Comparison of ENCODE assay signal across 8 cellular contexts in the genomic region with DNA sequence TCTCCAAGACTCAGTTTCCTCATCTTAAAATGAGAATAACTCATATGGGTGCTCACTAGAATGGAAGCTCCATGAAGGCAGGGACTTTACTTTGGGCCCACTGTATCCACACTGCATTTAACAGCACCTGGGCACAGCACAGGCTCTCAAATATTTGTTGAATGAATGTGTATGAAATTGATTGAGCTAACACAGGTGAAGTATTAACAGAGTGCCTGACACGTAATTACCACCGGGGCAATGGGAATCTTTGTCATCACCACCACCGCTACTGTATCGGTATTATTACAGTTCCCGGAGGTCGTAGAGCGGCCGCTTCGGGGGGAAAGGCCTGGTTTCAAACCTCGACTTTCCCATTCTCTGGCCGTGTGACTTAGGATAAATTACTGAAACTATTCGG. TPM values are rescaled to one million over a fixed set of nuclear protein-coding genes. Genes with fewer than 3 reads are reported as not detected.
DNase-seq lines count a peak whose midpoint lies in the region; ATAC-seq, FAIRE-seq and TF ChIP-seq lines count a peak whose summit lies in the region.

No MANE protein-coding gene starts in this region.

- CTCF ChIA-PET in activated CD4-positive, alpha-beta T cell treated with anti-CD3 and anti-CD28 coated beads for 36 hours (lab: Charles Lee) = interaction anchor here (0.8 to 1.7 kb wide), 6 partner anchors 13 to 416 kb away, joined by 3 to 4 read pairs (median 4); no protein-coding TSS in a partner anchor

- no peaks in the 10 kb centered on the region for H3K9me1 ChIP-seq in keratinocyte (ENCODE audit: control insufficient read depth, extremely low read depth, insufficient read depth, low read length)

- DNase-seq in activated CD4-positive, alpha-beta T cell treated with anti-CD3 and anti-CD28 coated beads for 36 hours = no peak
- DNase-seq in activated CD4-positive, alpha-beta T cell treated with anti-CD3 and anti-CD28 coated beads for 4 hours = no peak
- DNase-seq in activated T-helper 1 cell treated with anti-CD3 and anti-CD28 coated beads, Interleukin-12 subunit alpha, Interleukin-12 subunit beta, Interleukin-2, Interleukin-4 antibody, amounts not matched to agents 30 ng/mL and 10 ng/mL and 1 ng/mL, durations not matched to agents 14 hours and 24 hours and 36 hours (ENCODE audit: low spot score) = no peak
- DNase-seq in keratinocyte (ENCODE audit: low read depth, low spot score) = no peak
- DNase-seq in substantia nigra (lab: John Stamatoyannopoulos, UW) = no peak
- no peak for DNase-seq in HTR-8/SVneo (ENCODE audit: insufficient read length, low spot score)
- no peak for DNase-seq in nucleus accumbens (lab: John Stamatoyannopoulos, UW)
- no peak for DNase-seq in DMS79 (lab: John Stamatoyannopoulos, UW)

- peak overlapping the region; percentile 78 to 97 (median 96) for H3K4me3 ChIP-seq in keratinocyte (ENCODE audit: control insufficient read depth in 2 of 3, extremely low read depth in 1 of 3, insufficient read depth in 2 of 3, low read depth in 1 of 3, low read length in 3 of 3)

- H3K27ac Mint-ChIP-seq in activated CD4-positive, alpha-beta T cell treated with anti-CD3 and anti-CD28 coated beads for 36 hours = no peak overlapping the region
- no peak overlapping the region for H3K27ac Mint-ChIP-seq in activated T-helper 1 cell treated with anti-CD3 and anti-CD28 coated beads, Interleukin-12 subunit alpha, Interleukin-12 subunit beta, Interleukin-2, Interleukin-4 antibody, amounts not matched to agents 30 ng/mL and 10 ng/mL and 1 ng/mL, durations not matched to agents 14 hours and 24 hours and 36 hours

- no peaks in the 10 kb centered on the region for H3K27me3 Mint-ChIP-seq in activated CD4-positive, alpha-beta T cell treated with anti-CD3 and anti-CD28 coated beads for 36 hours
- H3K27me3 Mint-ChIP-seq in activated T-helper 1 cell treated with anti-CD3 and anti-CD28 coated beads, Interleukin-12 subunit alpha, Interleukin-12 subunit beta, Interleukin-2, Interleukin-4 antibody, amounts not matched to agents 30 ng/mL and 10 ng/mL and 1 ng/mL, durations not matched to agents 14 hours and 24 hours and 36 hours (ENCODE audit: insufficient read depth) = no peaks in the 10 kb centered on the region

- dilution Hi-C loops in keratinocyte (cut with MboI; ENCODE audit: extremely low pct_ligation_motif_present, low sequenced_read_pairs) = no loop called here

- peak overlapping the region; percentile 95 for H3K4me3 Mint-ChIP-seq in activated CD4-positive, alpha-beta T cell treated with anti-CD3 and anti-CD28 coated beads for 36 hours
- peak overlapping the region; percentile 100 for H3K4me3 Mint-ChIP-seq in activated T-helper 1 cell treated with anti-CD3 and anti-CD28 coated beads, Interleukin-12 subunit alpha, Interleukin-12 subunit beta, Interleukin-2, Interleukin-4 antibody, amounts not matched to agents 30 ng/mL and 10 ng/mL and 1 ng/mL, durations not matched to agents 14 hours and 24 hours and 36 hours

- no peaks in the 10 kb centered on the region for H3K9me3 ChIP-seq in keratinocyte (ENCODE audit: control insufficient read depth, low read depth, low read length)

- TF ChIP-seq CTCF in keratinocyte (optimal IDR thresholded peaks at IDR 0.05 in 1 of 3, IDR thresholded peaks at IDR 0.05 in 1 of 3, conservative IDR thresholded peaks at IDR 0.05 in 1 of 3; ENCODE audit: extremely low read depth in 1 of 3, insufficient read depth in 2 of 3, low read length in 3 of 3) = no peak

- peaks cover 7% of the 10 kb centered on the region for H3K4me1 ChIP-seq in keratinocyte (ENCODE audit: control insufficient read depth, extremely low read depth, insufficient read depth, low read length)

- ATAC-seq in activated CD4-positive, alpha-beta T cell treated with anti-CD3 and anti-CD28 coated beads for 36 hours = no peak

- H3K9me3 Mint-ChIP-seq in activated CD4-positive, alpha-beta T cell treated with anti-CD3 and anti-CD28 coated beads for 36 hours (ENCODE audit: low read depth) = no peaks in the 10 kb centered on the region
- H3K9me3 Mint-ChIP-seq in activated T-helper 1 cell treated with anti-CD3 and anti-CD28 coated beads, Interleukin-12 subunit alpha, Interleukin-12 subunit beta, Interleukin-2, Interleukin-4 antibody, amounts not matched to agents 30 ng/mL and 10 ng/mL and 1 ng/mL, durations not matched to agents 14 hours and 24 hours and 36 hours = no peaks in the 10 kb centered on the region

- peaks cover under 1% of the 10 kb centered on the region for H3K27me3 ChIP-seq in keratinocyte (ENCODE audit: control insufficient read depth, extremely low read depth, insufficient read depth, low read length)

- peaks cover 0 to 1% of the 10 kb centered on the region in 2 experiments for H3K36me3 ChIP-seq in keratinocyte (ENCODE audit: control insufficient read depth in 2 of 2, extremely low read depth in 1 of 2, insufficient read depth in 2 of 2, low read length in 2 of 2)

- peaks cover 36% of the 10 kb centered on the region for H3K79me2 ChIP-seq in keratinocyte (ENCODE audit: control insufficient read depth, insufficient read depth, low read length)

- FAIRE-seq in keratinocyte (lab: Jason Lieb, UNC) (no peak), HTR-8/SVneo (lab: Jason Lieb, UNC) (no peak)

- peak overlapping the region; percentile 97 for H3K4me2 ChIP-seq in keratinocyte (ENCODE audit: control insufficient read depth, extremely low read depth, insufficient read depth, low read depth, low read length)

- H3K4me1 Mint-ChIP-seq in activated CD4-positive, alpha-beta T cell treated with anti-CD3 and anti-CD28 coated beads for 36 hours = peaks cover 32% of the 10 kb centered on the region
- peaks cover 39% of the 10 kb centered on the region for H3K4me1 Mint-ChIP-seq in activated T-helper 1 cell treated with anti-CD3 and anti-CD28 coated beads, Interleukin-12 subunit alpha, Interleukin-12 subunit beta, Interleukin-2, Interleukin-4 antibody, amounts not matched to agents 30 ng/mL and 10 ng/mL and 1 ng/mL, durations not matched to agents 14 hours and 24 hours and 36 hours (ENCODE audit: low read depth)

- H2AFZ ChIP-seq in keratinocyte (ENCODE audit: control insufficient read depth, low read length) = peak overlapping the region; percentile 99

- POLR2A ChIA-PET in activated CD4-positive, alpha-beta T cell treated with anti-CD3 and anti-CD28 coated beads for 36 hours (lab: Charles Lee) = no interaction called here

- H4K20me1 ChIP-seq in keratinocyte (ENCODE audit: control insufficient read depth, extremely low read depth, insufficient read depth, low read length) = no peaks in the 10 kb centered on the region

- no peak overlapping the region for H3K9ac ChIP-seq in keratinocyte (ENCODE audit: control insufficient read depth, extremely low read depth, insufficient read depth, low read length)

- H3K27ac ChIP-seq in keratinocyte (ENCODE audit: control insufficient read depth, insufficient read depth, low read length) (no peak overlapping the region), substantia nigra (ENCODE audit: low read depth, low read length, poor library complexity, severe bottlenecking) (peak overlapping the region; percentile 96)

- H3K36me3 Mint-ChIP-seq in activated CD4-positive, alpha-beta T cell treated with anti-CD3 and anti-CD28 coated beads for 36 hours (ENCODE audit: low read depth) = peaks cover 2% of the 10 kb centered on the region
- H3K36me3 Mint-ChIP-seq in activated T-helper 1 cell treated with anti-CD3 and anti-CD28 coated beads, Interleukin-12 subunit alpha, Interleukin-12 subunit beta, Interleukin-2, Interleukin-4 antibody, amounts not matched to agents 30 ng/mL and 10 ng/mL and 1 ng/mL, durations not matched to agents 14 hours and 24 hours and 36 hours (ENCODE audit: low read depth) = peaks cover 11% of the 10 kb centered on the region

- intact Hi-C loops in activated CD4-positive, alpha-beta T cell treated with anti-CD3 and anti-CD28 coated beads for 36 hours (cut with DNase I, micrococcal nuclease) = loop anchor here in 1 of 2 experiments (5.0 to 10.0 kb wide), 4 partner anchors 471 to 1666 kb away; partner anchors contain the start of genes APPL2, CKAP4, TCP11L2 and WASHC4
- intact Hi-C loops in activated T-helper 1 cell treated with anti-CD3 and anti-CD28 coated beads, Interleukin-12 subunit alpha, Interleukin-12 subunit beta, Interleukin-2, Interleukin-4 antibody, amounts not matched to agents 30 ng/mL and 10 ng/mL and 1 ng/mL, durations not matched to agents 14 hours and 24 hours and 36 hours (cut with micrococcal nuclease) = loop anchor here (5.0 to 10.0 kb wide), 2 partner anchors 582 to 914 kb away; partner anchors contain the start of gene PWP1

RNA-seq across cellular contexts. Expression of gene RIC8B, which starts 1.2 kb away (rescaled TPM):
- total RNA-seq in activated CD4-positive, alpha-beta T cell treated with anti-CD3 and anti-CD28 coated beads for 36 hours = 10 to 100 TPM; 10.7 to 11.3 TPM
- 11.4 and 12.3 TPM in 2 replicates for total RNA-seq in activated T-helper 1 cell treated with anti-CD3 and anti-CD28 coated beads, Interleukin-12 subunit alpha, Interleukin-12 subunit beta, Interleukin-2, Interleukin-4 antibody, amounts not matched to agents 30 ng/mL and 10 ng/mL and 1 ng/mL, durations not matched to agents 14 hours and 24 hours and 36 hours
- 4.4 to 6.8 TPM (median 5.0 TPM) in 3 replicates for polyA plus RNA-seq in keratinocyte
- 5.1 TPM for polyA plus RNA-seq in keratinocyte (2011; ENCODE audit: low read depth)
- 2.8 and 5.7 TPM in 2 replicates for polyA plus RNA-seq in keratinocyte (2011; cell fraction: cytosol; rRNA removed)
- polyA plus RNA-seq in keratinocyte (2011; cell fraction: nucleus; rRNA removed) = 8.5 and 11.3 TPM in 2 replicates
- polyA plus RNA-seq in keratinocyte (2012; ENCODE audit: low replicate concordance) = 2.8 and 3.8 TPM in 2 replicates
- polyA minus RNA-seq in keratinocyte = 2.3 to 20.2 TPM (median 9.6 TPM) in 3 replicates
- 4.2 TPM for polyA minus RNA-seq in keratinocyte (2011; cell fraction: cytosol; rRNA and poly(A)+ RNA removed)
- polyA minus RNA-seq in keratinocyte (2011; cell fraction: nucleus; rRNA and poly(A)+ RNA removed) = 7.1 and 16.7 TPM in 2 replicates
